In genomic region chr3:48446425-48447193, GRCh38 we compare ENCODE assay signal across 1 cellular context.
TF ChIP-seq lines count a peak whose summit lies in the region.

TSS of gene ATRIP (plus strand) at chr3:48446737. CDS start at chr3:48446846, 109 bp downstream.

TF ChIP-seq in K562, 482 proteins besides CTCF, POLR2A, EP300 and RAD21 (continued from another document and continues in another):
- TF ChIP-seq POLR2B (IDR thresholded peaks at IDR 0.05; ENCODE audit: low read depth, partially characterized antibody) (peak; percentile 61), KDM5B (IDR thresholded peaks at IDR 0.05; ENCODE audit: insufficient replicate concordance, low read depth, low read length) (peak; percentile 91), COPS2 (conservative IDR thresholded peaks at IDR 0.05) (no peak), NCOR1 (IDR thresholded peaks at IDR 0.05) (no peak), PHF20 (IDR thresholded peaks at IDR 0.05; ENCODE audit: partially characterized antibody) (peak; percentile 89), SAP30 (IDR thresholded peaks at IDR 0.05; ENCODE audit: borderline replicate concordance, insufficient read depth, low read depth, low read length, poor library complexity, severe bottlenecking) (peak; percentile 71), SRSF9 (IDR thresholded peaks at IDR 0.05; ENCODE audit: borderline replicate concordance, low read depth, low read length) (no peak), HES1 (IDR thresholded peaks at IDR 0.05; ENCODE audit: low read depth) (no peak), ZBTB12 (CRISPR knock-in tag; IDR thresholded peaks at IDR 0.05) (peak; percentile 96), ZNF3 (CRISPR knock-in tag; IDR thresholded peaks at IDR 0.05) (no peak), ZNF507 (tag; conservative IDR thresholded peaks at IDR 0.05) (no peak), KLF10 (CRISPR knock-in tag; IDR thresholded peaks at IDR 0.05) (no peak), ZNF583 (CRISPR knock-in tag; IDR thresholded peaks at IDR 0.05) (no peak), RUNX1 (IDR thresholded peaks at IDR 0.05; ENCODE audit: low read depth) (no peak), SMARCA5 (IDR thresholded peaks at IDR 0.05) (no peak), ZNF316 (IDR thresholded peaks at IDR 0.05) (no peak), RBBP5 (IDR thresholded peaks at IDR 0.05; ENCODE audit: borderline replicate concordance, insufficient read depth, low read length, poor library complexity, severe bottlenecking) (peak; percentile 90), ILF3 (IDR thresholded peaks at IDR 0.05; ENCODE audit: borderline replicate concordance) (peak; percentile 46; the same call in 1 of the 2 replicates), TFE3 (CRISPR knock-in tag; IDR thresholded peaks at IDR 0.05) (no peak), POLR2G (IDR thresholded peaks at IDR 0.05; ENCODE audit: low read depth, low read length) (peak; percentile 100), ZNF717 (CRISPR knock-in tag; IDR thresholded peaks at IDR 0.05) (no peak), FOXP4 (CRISPR knock-in tag; IDR thresholded peaks at IDR 0.05; ENCODE audit: borderline replicate concordance) (no peak), TAF1 (IDR thresholded peaks at IDR 0.05; ENCODE audit: control insufficient read depth, extremely low read depth, insufficient read depth, low read length, severe bottlenecking) (peak; percentile 94), STAT6 (CRISPR knock-in tag; IDR thresholded peaks at IDR 0.05) (no peak), KDM4B (IDR thresholded peaks at IDR 0.05; ENCODE audit: borderline replicate concordance in 2 of 2, low read depth in 1 of 2) (0 out of 4 replicates have a peak, but pooled peaks of 1 of the 2 experiments have one; percentile 32), FIP1L1 (IDR thresholded peaks at IDR 0.05; ENCODE audit: low read depth, low read length, poor library complexity, severe bottlenecking) (no peak), RBFOX2 (IDR thresholded peaks at IDR 0.05; ENCODE audit: low read depth, low read length) (peak; percentile 99), MCM3 (IDR thresholded peaks at IDR 0.05) (no peak), FOS (IDR thresholded peaks at IDR 0.05; ENCODE audit: extremely low read depth, insufficient read length) (peak; percentile 21), MEIS2 (IDR thresholded peaks at IDR 0.05; ENCODE audit: partially characterized antibody) (no peak), TEAD1 (CRISPR knock-in tag; IDR thresholded peaks at IDR 0.05) (0 out of 4 replicates have a peak, but pooled peaks of 1 of the 2 experiments have one; percentile 32), HNRNPLL (IDR thresholded peaks at IDR 0.05; ENCODE audit: low read depth, low read length, poor library complexity, severe bottlenecking) (peak; percentile 52), BHLHE40 (IDR thresholded peaks at IDR 0.05; ENCODE audit: low read length) (0 out of 2 replicates have a peak, but pooled peaks have one; percentile 13), TGIF2 (CRISPR knock-in tag; IDR thresholded peaks at IDR 0.05) (no peak; the same call in 1 of the 2 replicates), SMAD2 (IDR thresholded peaks at IDR 0.05; ENCODE audit: low read depth, low read length) (no peak), ZNF668 (CRISPR knock-in tag; IDR thresholded peaks at IDR 0.05) (no peak), RB1 (IDR thresholded peaks at IDR 0.05; ENCODE audit: low read depth) (peak; percentile 77), MXD1 (CRISPR knock-in tag; IDR thresholded peaks at IDR 0.05; ENCODE audit: borderline replicate concordance, poor library complexity, severe bottlenecking) (no peak), ZNF384 (IDR thresholded peaks at IDR 0.05; ENCODE audit: low read depth, low read length) (no peak), CXXC5 (CRISPR knock-in tag; IDR thresholded peaks at IDR 0.05) (peak; percentile 81), ETV5 (CRISPR knock-in tag; IDR thresholded peaks at IDR 0.05; ENCODE audit: low read depth) (peak; percentile 24; the same call in 1 of the 2 replicates), UBTF (IDR thresholded peaks at IDR 0.05; ENCODE audit: borderline replicate concordance in 1 of 2, low read depth in 2 of 2, low read length in 2 of 2) (peak in 1 of 2 experiments; percentile 62; a peak in 2 of 4 replicates), POLR2H (tag; IDR thresholded peaks at IDR 0.05; ENCODE audit: low read depth) (peak; percentile 89), U2AF2 (optimal IDR thresholded peaks at IDR 0.05; ENCODE audit: low read depth, low read length) (no peak), YY1 (IDR thresholded peaks at IDR 0.05; ENCODE audit: borderline replicate concordance in 1 of 3, control insufficient read depth in 1 of 3, extremely low read depth in 1 of 3, insufficient read depth in 3 of 3, insufficient read length in 1 of 3, insufficient replicate concordance in 2 of 3, low read depth in 1 of 3, low read length in 2 of 3) (peak in 2 of 3 experiments; percentile 39 to 61), NELFE (IDR thresholded peaks at IDR 0.05; ENCODE audit: insufficient read depth, insufficient read length) (no peak)
